1 cellular context compared by ENCODE assay signal in the genomic region with DNA sequence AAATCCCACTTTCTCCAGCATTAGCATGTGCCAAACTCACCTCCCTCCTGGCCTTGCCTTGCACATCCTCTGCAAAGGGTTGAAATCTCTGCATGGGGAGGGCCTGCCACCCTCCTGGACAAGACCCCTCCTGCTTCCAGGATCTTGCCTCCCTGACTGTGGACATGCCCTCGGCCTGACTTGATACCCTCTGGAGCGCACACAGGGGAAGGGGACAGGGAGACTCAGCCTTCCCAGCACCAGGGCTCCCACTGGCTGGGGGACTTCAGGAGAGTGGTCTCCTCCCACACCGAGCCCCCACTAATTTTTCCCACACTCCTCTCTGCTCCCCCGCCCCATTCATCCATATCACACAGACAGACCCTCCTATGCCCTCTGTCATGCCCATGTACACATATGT.
TF ChIP-seq lines count a peak whose summit lies in the region.

No MANE protein-coding gene starts in this region.

TF ChIP-seq in A549, 52 proteins besides CTCF, POLR2A, EP300 and RAD21 (continued from another document):
- TF ChIP-seq, protein P1, sequence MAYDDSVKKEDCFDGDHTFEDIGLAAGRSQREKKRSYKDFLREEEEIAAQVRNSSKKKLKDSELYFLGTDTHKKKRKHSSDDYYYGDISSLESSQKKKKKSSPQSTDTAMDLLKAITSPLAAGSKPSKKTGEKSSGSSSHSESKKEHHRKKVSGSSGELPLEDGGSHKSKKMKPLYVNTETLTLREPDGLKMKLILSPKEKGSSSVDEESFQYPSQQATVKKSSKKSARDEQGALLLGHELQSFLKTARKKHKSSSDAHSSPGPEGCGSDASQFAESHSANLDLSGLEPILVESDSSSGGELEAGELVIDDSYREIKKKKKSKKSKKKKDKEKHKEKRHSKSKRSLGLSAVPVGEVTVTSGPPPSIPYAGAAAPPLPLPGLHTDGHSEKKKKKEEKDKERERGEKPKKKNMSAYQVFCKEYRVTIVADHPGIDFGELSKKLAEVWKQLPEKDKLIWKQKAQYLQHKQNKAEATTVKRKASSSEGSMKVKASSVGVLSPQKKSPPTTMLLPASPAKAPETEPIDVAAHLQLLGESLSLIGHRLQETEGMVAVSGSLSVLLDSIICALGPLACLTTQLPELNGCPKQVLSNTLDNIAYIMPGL (CRISPR knock-in tag; IDR thresholded peaks at IDR 0.05; ENCODE audit: borderline replicate concordance) = no peak
